Comparison of ENCODE assay signal across 33 cellular contexts in the genomic region with DNA sequence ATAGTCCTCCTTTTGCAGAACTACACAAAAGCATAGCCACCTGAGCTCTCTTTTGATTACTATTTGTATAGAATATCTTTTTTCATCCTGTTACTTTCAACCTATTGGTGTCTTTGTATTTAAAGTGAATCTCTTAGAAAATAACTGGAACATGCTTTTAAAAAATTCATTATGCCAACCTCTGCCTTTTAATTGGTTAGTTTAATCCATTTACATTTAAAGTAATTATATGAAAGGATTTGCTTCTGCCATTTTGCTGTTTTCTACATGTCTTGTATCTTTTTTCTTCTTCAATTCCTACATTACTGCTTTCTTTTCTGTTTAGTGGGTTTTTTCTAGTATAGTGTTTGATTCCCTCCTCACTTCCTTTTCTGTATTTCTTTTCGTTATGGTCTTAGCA.
"Had no signal": no experiment of that assay in that cellular context is flagged by ENCODE, and none has a peak within 500 bp of the region (broad histone marks: within the 10 kb centered on the region; RNA-seq: fewer than 3 reads in every experiment).

No MANE protein-coding gene starts in this region.

- FAIRE-seq: astrocyte, bronchial epithelial cell had no signal

- DNase-seq: activated effector memory CD4-positive, alpha-beta T cell treated with anti-CD3 and anti-CD28 coated beads, Interleukin-2, amount 50 U/mL, for 16 hours; activated effector memory CD4-positive, alpha-beta T cell treated with Interleukin-2 at 50 U/mL for 16 hours; activated gamma-delta T cell; activated gamma-delta T cell treated with Interleukin-2 at 50 U/mL for 16 hours; activated naive CD4-positive, alpha-beta T cell; activated naive CD4-positive, alpha-beta T cell treated with anti-CD3 and anti-CD28 coated beads for 36 hours; activated naive CD4-positive, alpha-beta T cell treated with anti-CD3 and anti-CD28 coated beads, Interleukin-2, amount 10 ng/mL, durations not matched to agents 7 days and 5 days; activated naive CD4-positive, alpha-beta T cell treated with anti-CD3 and anti-CD28 coated beads, Interleukin-2, amount 50 U/mL, for 16 hours; activated naive CD4-positive, alpha-beta T cell treated with Interleukin-2 at 50 U/mL for 16 hours; activated naive CD8-positive, alpha-beta T cell treated with anti-CD3 and anti-CD28 coated beads for 36 hours; activated naive CD8-positive, alpha-beta T cell treated with anti-CD3 and anti-CD28 coated beads, Interleukin-2, amount 10 ng/mL, durations not matched to agents 7 days and 5 days; activated naive CD8-positive, alpha-beta T cell treated with anti-CD3 and anti-CD28 coated beads, Interleukin-2, amount 50 U/mL, for 24 hours; activated T-cell treated with anti-CD3 and anti-CD28 coated beads, Interleukin-2, amount 50 U/mL, for 24 hours; activated T-cell treated with anti-CD3 and anti-CD28 coated beads, Interleukin-2, amount 50 U/mL, for 4 hours; activated T-cell treated with anti-CD3 and anti-CD28 coated beads, Interleukin-2, amount 50 U/mL, for 48 hours; activated T-cell treated with anti-CD3 and anti-CD28 coated beads, Interleukin-2, amount 50 U/mL, for 72 hours; adrenal gland; amniotic stem cell; amygdala; anterior cingulate cortex; aorta; body of pancreas; brain microvascular endothelial cell; caudate nucleus; central memory CD4-positive, alpha-beta T cell; cerebellar nuclear complex had no signal

- ATAC-seq: activated naive CD4-positive, alpha-beta T cell treated with anti-CD3 and anti-CD28 coated beads, Interleukin-2, amount 50 U/mL, for 72 hours; activated naive CD8-positive, alpha-beta T cell treated with anti-CD3 and anti-CD28 coated beads, Interleukin-2, amount 50 U/mL, for 24 hours; activated T-cell treated with anti-CD3 and anti-CD28 coated beads, Interleukin-2, amount 50 U/mL, for 4 hours; activated T-cell treated with anti-CD3 and anti-CD28 coated beads, Interleukin-2, amount 50 U/mL, for 72 hours; activated T-helper 17 cell treated with anti-CD3 and anti-CD28 coated beads, Interleukin-2, amount 50 U/mL, for 72 hours; body of pancreas had no signal

- H3K4me1 ChIP-seq: adrenal gland, ascending aorta, body of pancreas, breast epithelium had no signal

- H3K36me3 ChIP-seq: adrenal gland, ascending aorta, brain microvascular endothelial cell, breast epithelium, cardiac muscle cell had no signal

- H3K4me3 ChIP-seq: adrenal gland, ascending aorta, body of pancreas, breast epithelium, cardiac muscle cell had no signal

- H3K27me3 ChIP-seq: adrenal gland, ascending aorta, body of pancreas, brain microvascular endothelial cell, breast epithelium, cardiac muscle cell had no signal

- H3K27ac ChIP-seq: adrenal gland, ascending aorta, body of pancreas, brain microvascular endothelial cell, breast epithelium, cardiac muscle cell had no signal

- H3K9me3 ChIP-seq: adrenal gland, body of pancreas had no signal
